In the genomic region with DNA sequence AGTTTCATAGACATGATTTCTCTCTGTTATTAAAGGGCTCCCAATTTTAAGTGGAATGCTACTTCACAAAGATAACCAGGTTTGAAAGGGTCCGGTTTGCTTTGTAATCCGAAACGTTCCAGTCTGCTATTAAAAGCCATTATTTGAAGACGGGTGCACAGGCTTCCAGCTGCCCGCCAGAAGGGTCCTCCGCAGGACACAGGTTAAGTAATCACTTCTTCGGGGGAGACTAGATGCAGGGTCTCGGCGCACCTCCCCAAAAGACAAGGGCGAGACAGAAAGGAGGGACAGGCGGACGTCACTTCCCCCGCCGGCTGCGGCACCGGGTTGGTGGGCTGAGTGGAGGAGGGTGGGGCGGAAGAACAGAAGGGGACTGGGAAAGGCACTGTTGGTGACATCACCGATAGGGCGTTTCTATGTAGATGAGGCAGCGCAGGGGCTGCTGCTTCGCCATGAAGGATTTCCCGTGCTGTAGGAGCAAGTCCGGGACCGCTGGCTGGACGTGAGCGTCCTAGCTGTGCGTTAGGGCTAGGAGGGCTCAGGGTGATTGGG, we compare ENCODE assay signal across 7 cellular contexts. TPM values are rescaled to one million over a fixed set of nuclear protein-coding genes. Genes with fewer than 3 reads are reported as not detected.
DNase-seq lines count a peak whose midpoint lies in the region; ATAC-seq, FAIRE-seq and TF ChIP-seq lines count a peak whose summit lies in the region.

No MANE protein-coding gene starts in this region.

- no peak overlapping the region for H3K4me3 Mint-ChIP-seq in MCF 10A (ENCODE audit: unreplicated experiment)

- H3K27me3 ChIP-seq in skeletal muscle satellite cell (ENCODE audit: control insufficient read depth, insufficient read depth, low read length), result no peaks in the 10 kb centered on the region

- H3K9me3 Mint-ChIP-seq in MCF 10A (ENCODE audit: unreplicated experiment), result no peaks in the 10 kb centered on the region

- H3K4me3 ChIP-seq in iPS-18c (ENCODE audit: insufficient read depth, low read depth, low read length) (peak overlapping the region; percentile 63), skeletal muscle satellite cell (ENCODE audit: low read length) (peak overlapping the region; percentile 72)

- H3K36me3 ChIP-seq in skeletal muscle satellite cell (ENCODE audit: insufficient read depth, low read length), result no peaks in the 10 kb centered on the region

- H3K9me3 ChIP-seq in iPS-18c (ENCODE audit: control insufficient read depth, insufficient read depth, low read length), result no peaks in the 10 kb centered on the region
- H3K9me3 ChIP-seq in skeletal muscle satellite cell (replicated peaks; ENCODE audit: low read length), result no peaks in the 10 kb centered on the region

- H3K27me3 Mint-ChIP-seq in MCF 10A (ENCODE audit: insufficient read depth, unreplicated experiment), result no peaks in the 10 kb centered on the region

- CTCF ChIA-PET in MCF 10A (lab: Yijun Ruan, JAX), result interaction anchor here (0.8 to 1.2 kb wide), 2 partner anchors 142 to 194 kb away, joined by 3 to 4 read pairs; no protein-coding TSS in a partner anchor

- DNase-seq in NCI-H2107 (lab: John Stamatoyannopoulos, UW) (peak; percentile 98), MCF 10A (ENCODE audit: unreplicated experiment) (peak; percentile 99)

- peaks cover 11% of the 10 kb centered on the region for H3K4me1 Mint-ChIP-seq in MCF 10A (ENCODE audit: insufficient read depth, unreplicated experiment)

- ATAC-seq in GM18519 (IDR thresholded peaks at IDR 0.05; ENCODE audit: low FRiP score, unreplicated experiment) (peak; percentile 54), HG03064 (IDR thresholded peaks at IDR 0.05; ENCODE audit: low read depth, unreplicated experiment) (peak; percentile 84)

- H3K4me2 ChIP-seq in skeletal muscle satellite cell (ENCODE audit: low read length), result peak overlapping the region; percentile 89

- POLR2A ChIA-PET in MCF 10A (lab: Yijun Ruan, JAX), result interaction anchor here (0.6 to 3.5 kb wide), 26 partner anchors 8 to 555 kb away, joined by 3 to 38 read pairs (median 5); a partner anchor contains a TSS

- H3K4me1 ChIP-seq in skeletal muscle satellite cell (ENCODE audit: control insufficient read depth, insufficient read depth, low read length), result peaks cover 28% of the 10 kb centered on the region

- BruUV-seq in MCF 10A (replicated peaks; lab: Mats Ljungman, UMichigan), result no TSS peak

- TF ChIP-seq CTCF in MCF 10A (IDR thresholded peaks at IDR 0.05; ENCODE audit: unreplicated experiment), result no peak

- intact Hi-C loops in MCF 10A (cut with micrococcal nuclease), result loop anchor here (1.0 kb wide), 1 partner anchor 8 kb away; no protein-coding TSS in a partner anchor

- no peak overlapping the region for H3K27ac Mint-ChIP-seq in MCF 10A (ENCODE audit: low read depth, unreplicated experiment)

- peak overlapping the region; percentile 94 for H3K9ac ChIP-seq in skeletal muscle satellite cell (ENCODE audit: low read depth, low read length)

- FAIRE-seq in TTC549 (lab: Jason Lieb, UNC), result peak; percentile 90

- peaks cover 4% of the 10 kb centered on the region for H3K36me3 Mint-ChIP-seq in MCF 10A (ENCODE audit: insufficient read depth, unreplicated experiment)

RNA-seq across cellular contexts. Expression of a gene that starts 8.9 kb away (rescaled TPM):
- total RNA-seq in MCF 10A (2022), result 1,539 and 1,606 TPM in 2 replicates
- total RNA-seq in skeletal muscle satellite cell (2012; rRNA removed), result under 0.01 TPM in 2 replicates

RNA-seq across cellular contexts. Expression of a gene that starts 17.1 kb away (rescaled TPM):
- 8.8 and 9.6 TPM in 2 replicates for total RNA-seq in MCF 10A (2022)
- total RNA-seq in skeletal muscle satellite cell (2012; rRNA removed), result 10.0 and 14.2 TPM in 2 replicates

Comparison
In these comparisons a context has a peak if more than half of its experiments do, and no peak if none do; other contexts are left out.
1. Peak in every context shown above with its lines: DNase-seq, ATAC-seq and H3K4me3 ChIP-seq.